Comparison of ENCODE assay signal across 1 cellular context in the genomic region with DNA sequence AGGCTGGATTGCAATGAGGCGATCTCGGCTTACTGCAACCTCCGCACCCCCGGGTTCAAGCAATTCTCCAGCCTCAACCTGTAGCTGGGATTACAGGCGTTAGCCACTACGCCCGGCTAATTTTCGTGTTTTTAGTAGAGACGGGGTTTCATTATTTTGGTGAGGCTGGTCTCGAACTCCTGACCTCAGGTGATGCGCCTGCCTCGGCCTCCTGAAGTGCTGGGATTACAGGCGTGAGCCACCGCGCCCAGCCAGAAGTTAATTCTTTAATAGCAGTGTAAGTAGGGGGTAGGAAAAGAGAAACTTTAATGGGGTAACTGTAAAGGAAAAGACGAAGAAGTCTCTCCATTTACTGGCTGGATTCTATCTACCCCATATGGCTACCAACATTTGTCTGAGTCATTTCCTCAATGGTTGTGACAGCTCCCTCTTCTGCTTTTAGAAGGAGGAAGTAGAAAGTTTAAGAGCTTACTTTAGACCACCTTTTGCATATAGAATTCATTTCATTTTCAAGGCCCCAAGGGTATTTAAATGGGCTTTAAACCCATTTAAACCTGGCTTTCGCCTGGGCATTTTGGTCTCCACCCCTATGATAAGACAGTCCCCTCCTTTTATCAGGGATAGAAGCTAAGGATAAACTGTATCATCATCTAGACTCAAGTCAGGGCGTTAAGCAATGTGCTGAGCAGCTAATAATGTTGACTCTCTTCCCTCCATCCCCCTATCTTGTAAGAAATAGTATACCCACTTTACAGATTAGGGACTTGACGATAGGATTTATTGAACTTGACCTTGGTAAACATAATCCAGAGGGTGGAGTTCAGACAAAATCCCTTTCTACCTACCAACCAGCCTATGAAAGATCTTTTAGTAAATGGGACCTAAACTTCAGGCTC.
TF ChIP-seq lines count a peak whose summit lies in the region.

No MANE protein-coding gene starts in this region.

TF ChIP-seq in IMR-90, 13 proteins besides CTCF, POLR2A, EP300 and RAD21 (continued from another document):
- no peak for TF ChIP-seq MAZ (IDR thresholded peaks at IDR 0.05; ENCODE audit: borderline replicate concordance, low read depth, low read length)
- no peak for TF ChIP-seq CHD1 (IDR thresholded peaks at IDR 0.05; ENCODE audit: low read depth, low read length)
- no peak for TF ChIP-seq MXI1 (IDR thresholded peaks at IDR 0.05; ENCODE audit: borderline replicate concordance, low read depth, low read length)
- TF ChIP-seq, protein P1, sequence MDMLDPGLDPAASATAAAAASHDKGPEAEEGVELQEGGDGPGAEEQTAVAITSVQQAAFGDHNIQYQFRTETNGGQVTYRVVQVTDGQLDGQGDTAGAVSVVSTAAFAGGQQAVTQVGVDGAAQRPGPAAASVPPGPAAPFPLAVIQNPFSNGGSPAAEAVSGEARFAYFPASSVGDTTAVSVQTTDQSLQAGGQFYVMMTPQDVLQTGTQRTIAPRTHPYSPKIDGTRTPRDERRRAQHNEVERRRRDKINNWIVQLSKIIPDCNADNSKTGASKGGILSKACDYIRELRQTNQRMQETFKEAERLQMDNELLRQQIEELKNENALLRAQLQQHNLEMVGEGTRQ (IDR thresholded peaks at IDR 0.05; ENCODE audit: low read depth, low read length) = no peak
- no peak for TF ChIP-seq RFX5 (IDR thresholded peaks at IDR 0.05; ENCODE audit: low read depth, low read length)
- TF ChIP-seq NFE2L2 (IDR thresholded peaks at IDR 0.05; ENCODE audit: low read depth, low read length) = no peak
- TF ChIP-seq MAFK (IDR thresholded peaks at IDR 0.05; ENCODE audit: low read depth, low read length) = no peak
- TF ChIP-seq SMC3 (IDR thresholded peaks at IDR 0.05; ENCODE audit: low read depth, low read length) = no peak
- no peak; the same call in 1 of the 2 replicates for TF ChIP-seq CEBPB (IDR thresholded peaks at IDR 0.05; ENCODE audit: low read depth, low read length)
- TF ChIP-seq, protein P2, sequence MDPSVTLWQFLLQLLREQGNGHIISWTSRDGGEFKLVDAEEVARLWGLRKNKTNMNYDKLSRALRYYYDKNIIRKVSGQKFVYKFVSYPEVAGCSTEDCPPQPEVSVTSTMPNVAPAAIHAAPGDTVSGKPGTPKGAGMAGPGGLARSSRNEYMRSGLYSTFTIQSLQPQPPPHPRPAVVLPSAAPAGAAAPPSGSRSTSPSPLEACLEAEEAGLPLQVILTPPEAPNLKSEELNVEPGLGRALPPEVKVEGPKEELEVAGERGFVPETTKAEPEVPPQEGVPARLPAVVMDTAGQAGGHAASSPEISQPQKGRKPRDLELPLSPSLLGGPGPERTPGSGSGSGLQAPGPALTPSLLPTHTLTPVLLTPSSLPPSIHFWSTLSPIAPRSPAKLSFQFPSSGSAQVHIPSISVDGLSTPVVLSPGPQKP (IDR thresholded peaks at IDR 0.05; ENCODE audit: borderline replicate concordance, low read depth, low read length) = no peak
- TF ChIP-seq RCOR1 (IDR thresholded peaks at IDR 0.05; ENCODE audit: insufficient replicate concordance, low read length) = no peak
